In the genomic region with DNA sequence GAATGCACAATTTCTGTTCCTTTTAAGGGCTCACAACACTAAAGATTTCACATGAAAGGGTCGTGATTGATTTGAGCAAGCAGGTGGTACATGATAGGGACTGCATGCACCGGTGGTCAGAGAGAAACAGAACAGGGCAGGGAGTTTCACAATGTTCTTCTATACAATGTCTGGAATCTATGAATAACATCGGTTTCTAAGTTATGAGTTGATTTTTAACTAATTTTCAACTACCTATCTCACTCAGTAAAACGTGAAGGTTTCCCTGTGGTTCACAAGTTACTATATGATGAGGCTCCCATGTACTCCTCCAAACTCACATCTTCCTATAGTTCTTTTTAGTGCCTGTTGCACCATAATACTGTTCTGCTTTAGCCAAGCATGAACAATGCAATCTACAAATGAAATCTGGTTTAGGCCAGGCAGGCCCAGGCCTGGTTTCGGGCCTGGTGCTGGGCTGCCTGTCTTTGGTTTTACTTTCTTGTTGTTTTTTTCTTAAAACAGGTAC, we compare ENCODE assay signal across 7 cellular contexts.
A peak's percentile ranks its signal among the peaks of the same experiment; 100 is the strongest.
DNase-seq lines count a peak whose midpoint lies in the region; ATAC-seq lines count a peak whose summit lies in the region.
"Not testable (repeated sequence)": the region's sequence is repeated elsewhere in the genome, so short reads cannot be mapped to it uniquely, and the experiment has no call there.

No MANE protein-coding gene starts in this region.

- H3K27ac Mint-ChIP-seq in activated naive CD8-positive, alpha-beta T cell treated with anti-CD3 and anti-CD28 coated beads, Interleukin-2, amount 50 U/mL, for 24 hours: peak overlapping the region; percentile 28

- H3K27me3 Mint-ChIP-seq in activated naive CD8-positive, alpha-beta T cell treated with anti-CD3 and anti-CD28 coated beads, Interleukin-2, amount 50 U/mL, for 24 hours: not testable (repeated sequence)

- not testable (repeated sequence) for H3K9me3 Mint-ChIP-seq in activated naive CD8-positive, alpha-beta T cell treated with anti-CD3 and anti-CD28 coated beads, Interleukin-2, amount 50 U/mL, for 24 hours

- not testable (repeated sequence) for H3K36me3 Mint-ChIP-seq in activated naive CD8-positive, alpha-beta T cell treated with anti-CD3 and anti-CD28 coated beads, Interleukin-2, amount 50 U/mL, for 24 hours (ENCODE audit: low read depth)

- ATAC-seq in GM18517 (IDR thresholded peaks at IDR 0.05; ENCODE audit: unreplicated experiment) (peak; percentile 74), GM19351 (IDR thresholded peaks at IDR 0.05; ENCODE audit: unreplicated experiment) (peak; percentile 69), GM21528 (IDR thresholded peaks at IDR 0.05; ENCODE audit: low FRiP score, unreplicated experiment) (peak; percentile 79), HG02840 (IDR thresholded peaks at IDR 0.05; ENCODE audit: low FRiP score, unreplicated experiment) (peak; percentile 64), HG03103 (IDR thresholded peaks at IDR 0.05; ENCODE audit: low read depth, unreplicated experiment) (peak; percentile 69), HG03521 (IDR thresholded peaks at IDR 0.05; ENCODE audit: unreplicated experiment) (peak; percentile 57)
- peak; percentile 60 for ATAC-seq in activated naive CD8-positive, alpha-beta T cell treated with anti-CD3 and anti-CD28 coated beads, Interleukin-2, amount 50 U/mL, for 24 hours

- not testable (repeated sequence) for DNase-seq in activated naive CD8-positive, alpha-beta T cell treated with anti-CD3 and anti-CD28 coated beads, Interleukin-2, amount 50 U/mL, for 24 hours

- H3K4me3 Mint-ChIP-seq in activated naive CD8-positive, alpha-beta T cell treated with anti-CD3 and anti-CD28 coated beads, Interleukin-2, amount 50 U/mL, for 24 hours: not testable (repeated sequence)

- H3K4me1 Mint-ChIP-seq in activated naive CD8-positive, alpha-beta T cell treated with anti-CD3 and anti-CD28 coated beads, Interleukin-2, amount 50 U/mL, for 24 hours: peaks cover 52% of the 10 kb centered on the region
